ENCODE assay signal across 8 cellular contexts in the genomic region with DNA sequence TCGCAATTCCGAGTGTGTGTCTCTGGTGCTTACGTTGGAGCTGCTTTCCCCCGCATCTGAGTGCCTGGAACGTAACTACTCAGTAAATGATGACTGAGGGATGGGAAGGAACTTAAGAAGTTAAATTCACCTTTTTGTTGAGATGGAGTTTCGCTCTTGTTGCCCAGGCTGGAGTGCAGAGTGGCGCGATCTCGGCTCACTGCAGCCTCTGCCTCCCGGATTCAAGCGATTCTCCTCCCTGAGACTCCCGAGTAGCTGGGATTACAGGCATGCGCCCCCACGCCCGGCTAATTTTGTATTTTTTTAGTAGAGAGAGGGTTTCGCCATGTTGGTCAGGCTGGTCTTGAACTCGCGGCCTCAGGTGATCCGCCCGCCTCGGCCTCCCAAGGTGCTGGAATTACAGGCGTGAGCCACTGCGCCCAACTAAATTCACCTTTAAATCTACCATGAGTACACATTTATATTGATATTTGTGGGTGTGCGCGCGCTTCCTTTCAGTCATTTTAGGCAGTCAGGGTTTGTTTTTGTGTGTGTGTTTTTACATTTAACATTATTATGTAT. TPM values are rescaled to one million over a fixed set of nuclear protein-coding genes. Genes with fewer than 3 reads are reported as not detected.
A peak's percentile ranks its signal among the peaks of the same experiment; 100 is the strongest.
DNase-seq lines count a peak whose midpoint lies in the region; ATAC-seq, FAIRE-seq and TF ChIP-seq lines count a peak whose summit lies in the region.

No MANE protein-coding gene starts in this region.

- TF ChIP-seq RAD21 in K562 (CRISPR knock-in tag; conservative IDR thresholded peaks at IDR 0.05 in 1 of 2, IDR thresholded peaks at IDR 0.05 in 1 of 2), result no peak

- H3K4me1 Mint-ChIP-seq in activated naive CD4-positive, alpha-beta T cell treated with anti-CD3 and anti-CD28 coated beads for 36 hours (ENCODE audit: low read depth), result peaks cover 40% of the 10 kb centered on the region

- H3K27me3 Mint-ChIP-seq in activated naive CD4-positive, alpha-beta T cell treated with anti-CD3 and anti-CD28 coated beads for 36 hours (ENCODE audit: low read depth), result no peaks in the 10 kb centered on the region

- no peak for TF ChIP-seq CTCF in K562 (IDR thresholded peaks at IDR 0.05 in 2 of 3, conservative IDR thresholded peaks at IDR 0.05 in 1 of 3; ENCODE audit: insufficient read depth in 2 of 3, low read depth in 1 of 3, low read length in 3 of 3)
- no peak for TF ChIP-seq CTCF in lung (IDR thresholded peaks at IDR 0.05; ENCODE audit: control extremely low read depth, extremely low read depth)
- TF ChIP-seq CTCF in upper lobe of left lung (IDR thresholded peaks at IDR 0.05), result no peak

- no peaks in the 10 kb centered on the region for H3K9me3 Mint-ChIP-seq in activated naive CD4-positive, alpha-beta T cell treated with anti-CD3 and anti-CD28 coated beads for 36 hours

- intact Hi-C loops in activated naive CD4-positive, alpha-beta T cell treated with anti-CD3 and anti-CD28 coated beads for 36 hours (cut with micrococcal nuclease), result loop anchor here (1.0 to 10.0 kb wide), 6 partner anchors 7 to 168 kb away; a partner anchor contains a TSS
- intact Hi-C loops in K562 (cut with micrococcal nuclease) (no loop called here), head of caudate nucleus (cut with DNase I) (no loop called here)

- H3K36me3 Mint-ChIP-seq in activated naive CD4-positive, alpha-beta T cell treated with anti-CD3 and anti-CD28 coated beads for 36 hours (ENCODE audit: low read depth), result peaks cover 22% of the 10 kb centered on the region

- POLR2A ChIA-PET in K562 (lab: Yijun Ruan, JAX), result interaction anchor here (0.6 to 2.7 kb wide), 18 partner anchors 9 to 226 kb away, joined by 3 to 25 read pairs (median 4); no protein-coding TSS in a partner anchor

- TF ChIP-seq EP300 in K562 (IDR thresholded peaks at IDR 0.05; ENCODE audit: low read length) (no peak), upper lobe of left lung (IDR thresholded peaks at IDR 0.05) (no peak)

- H3K36me3 ChIP-seq in K562 (ENCODE audit: control insufficient read depth, insufficient read depth, low read length) (peaks cover 35% of the 10 kb centered on the region), lung (ENCODE audit: control insufficient read depth in 2 of 2, insufficient read depth in 2 of 2, low read length in 2 of 2) (peaks cover 6 to 9% of the 10 kb centered on the region in 2 donors), upper lobe of left lung (peaks cover 4 to 36% (median 34%) of the 10 kb centered on the region in 4 donors)

- H3K4me1 ChIP-seq in K562 (replicated peaks in 1 of 2; ENCODE audit: control insufficient read depth in 2 of 2, insufficient read depth in 2 of 2, low read length in 2 of 2), result peaks cover 5 to 13% of the 10 kb centered on the region in 2 experiments; a peak in 4 of 5 replicates
- H3K4me1 ChIP-seq in lung (ENCODE audit: control insufficient read depth in 2 of 2, insufficient read depth in 2 of 2, low read length in 2 of 2), result peaks cover 0 to 4% of the 10 kb centered on the region in 2 donors
- peaks cover 10 to 15% (median 12%) of the 10 kb centered on the region in 4 donors for H3K4me1 ChIP-seq in upper lobe of left lung

- peak overlapping the region; percentile 99 for H3K4me2 ChIP-seq in K562 (ENCODE audit: insufficient read depth, low read length)

- ATAC-seq in K562 (peak; percentile 58), lung (ENCODE audit: insufficient read depth, low FRiP score) (no peak), upper lobe of left lung (ENCODE audit: low FRiP score in 2 of 2) (no peak)

- no peak for TF ChIP-seq POLR2A in K562 (conservative IDR thresholded peaks at IDR 0.05)
- TF ChIP-seq POLR2A in upper lobe of left lung (IDR thresholded peaks at IDR 0.05), result no peak

- H3K9ac ChIP-seq in K562 (ENCODE audit: insufficient read depth in 1 of 2, low read depth in 2 of 2, low read length in 2 of 2), result peak overlapping the region; percentile 97

- H2AFZ ChIP-seq in K562 (ENCODE audit: low read depth, low read length), result peak overlapping the region; percentile 95

- H3K27ac ChIP-seq in K562 (ENCODE audit: extremely low read depth, low read depth, low read length), result peak overlapping the region; percentile 92
- peak overlapping the region; percentile 83 to 96 for H3K27ac ChIP-seq in lung (ENCODE audit: low read depth in 1 of 2, low read length in 1 of 2)
- H3K27ac ChIP-seq in upper lobe of left lung, result peak overlapping the region; percentile 86 to 94 (median 93)

- H3K27me3 ChIP-seq in K562 (ENCODE audit: control insufficient read depth in 2 of 2, insufficient read depth in 2 of 2, low read length in 2 of 2), result no peaks in the 10 kb centered on the region
- H3K27me3 ChIP-seq in lung (ENCODE audit: control insufficient read depth, insufficient read depth), result no peaks in the 10 kb centered on the region
- H3K27me3 ChIP-seq in upper lobe of left lung, result no peaks in the 10 kb centered on the region

- H3K4me3 Mint-ChIP-seq in activated naive CD4-positive, alpha-beta T cell treated with anti-CD3 and anti-CD28 coated beads for 36 hours, result peak overlapping the region; percentile 98

- H3K4me3 ChIP-seq in K562, result peak overlapping the region; percentile 77
- H3K4me3 ChIP-seq in lung, result peak overlapping the region; percentile 72
- H3K4me3 ChIP-seq in upper lobe of left lung, result peak overlapping the region; percentile 44 to 79 (median 68)

- H3K9me1 ChIP-seq in K562 (ENCODE audit: control insufficient read depth, insufficient read depth, low read length), result no peaks in the 10 kb centered on the region

- no peak for DNase-seq in activated naive CD4-positive, alpha-beta T cell treated with anti-CD3 and anti-CD28 coated beads for 36 hours
- no peak for DNase-seq in activated naive CD4-positive, alpha-beta T cell treated with Interleukin-2 at 50 U/mL for 16 hours
- DNase-seq in K562 (ENCODE audit: extremely low read depth in 1 of 4, low spot score in 3 of 4), result no peak
- DNase-seq in lung (ENCODE audit: low spot score), result no peak
- DNase-seq in upper lobe of left lung, result peak in 1 of 2 donors; percentile 51
- DNase-seq in stimulated activated CD4-positive, alpha-beta T cell treated with anti-CD3 and anti-CD28 coated beads, Interleukin-4, amount 100 ng/mL, for 24 hours, result no peak
- DNase-seq in NCI-H2029 treated with DMSO at 0.1 percent for 48 hours (lab: John Stamatoyannopoulos, UW), result no peak
- no peak for DNase-seq in head of caudate nucleus

- H4K20me1 ChIP-seq in K562 (replicated peaks; ENCODE audit: control insufficient read depth, insufficient read depth, low read length), result no peaks in the 10 kb centered on the region

- in situ Hi-C loops in K562 (cut with MboI), result no loop called here

- BruUV-seq in K562 (replicated peaks; lab: Mats Ljungman, UMichigan), result no TSS peak

- WGBS in K562 (ENCODE audit: insufficient coverage, low coverage, missing lambda C conversion rate), result 8% methylated on average over 26 of the region's 26 CpGs
- 38% methylated on average over 26 of the region's 26 CpGs for WGBS in lung, 2 donors
- WGBS in upper lobe of left lung, 2 donors, result 41 to 42% methylated on average over 16 to 26 of the region's 26 CpGs

- peaks cover 53% of the 10 kb centered on the region for H3K79me2 ChIP-seq in K562 (ENCODE audit: control insufficient read depth, insufficient read depth, low read length)

- CTCF ChIA-PET in activated naive CD4-positive, alpha-beta T cell treated with anti-CD3 and anti-CD28 coated beads for 36 hours (lab: Charles Lee), result interaction anchor here (1.0 to 1.4 kb wide), 5 partner anchors 51 to 193 kb away, joined by 4 to 10 read pairs (median 4); no protein-coding TSS in a partner anchor
- CTCF ChIA-PET in K562 (lab: Yijun Ruan, JAX; ENCODE audit: low intra/inter-chr PET ratio), result no interaction called here

- H3K27ac Mint-ChIP-seq in activated naive CD4-positive, alpha-beta T cell treated with anti-CD3 and anti-CD28 coated beads for 36 hours, result peak overlapping the region; percentile 98

- H3K9me3 ChIP-seq in K562 (replicated peaks; ENCODE audit: control insufficient read depth, insufficient read depth, low read depth, low read length) (no peaks in the 10 kb centered on the region), lung (ENCODE audit: control insufficient read depth in 2 of 2, insufficient read depth in 1 of 2, low read length in 1 of 2) (no peaks in the 10 kb centered on the region), upper lobe of left lung (no peaks in the 10 kb centered on the region)

- FAIRE-seq in K562 (lab: Jason Lieb, UNC), result peak; percentile 51

RNA-seq across cellular contexts. Expression of a gene that starts 0.9 kb away (rescaled TPM):
- total RNA-seq in activated naive CD4-positive, alpha-beta T cell treated with anti-CD3 and anti-CD28 coated beads for 36 hours, result 100 to 1,000 TPM; 226 TPM
- total RNA-seq in K562 (2011; cell fraction: chromatin; rRNA removed; ENCODE audit: low replicate concordance), result 66.1 and 87.1 TPM in 2 replicates
- total RNA-seq in K562 (2011; cell fraction: nucleolus; rRNA removed), result 111 and 135 TPM in 2 replicates
- total RNA-seq in K562 (2011; cell fraction: nucleoplasm; rRNA removed), result 140 and 150 TPM in 2 replicates
- total RNA-seq in K562 (2014; rRNA removed), result 1,178 and 1,281 TPM in 2 replicates
- 1,116 and 1,227 TPM in 2 replicates for total RNA-seq in K562 (2014; rRNA removed; fragmentation: Illumina TruSeq; extraction: Trizol)
- 976 and 1,027 TPM in 2 replicates for total RNA-seq in K562 (2015; rRNA removed; fragmentation: Illumina TruSeq; extraction: Trizol)
- total RNA-seq in K562 (2021), result 499 and 523 TPM in 2 replicates
- polyA plus RNA-seq in K562 (2011; rRNA removed), result 839 and 1,074 TPM in 2 replicates
- polyA plus RNA-seq in K562 (2011; cell fraction: cytosol; rRNA removed), result 254 and 811 TPM in 2 replicates
- polyA plus RNA-seq in K562 (2011; cell fraction: nucleus; rRNA removed), result 160 and 368 TPM in 2 replicates
- 421 and 1,566 TPM in 2 replicates for polyA plus RNA-seq in K562 (2012)
- polyA plus RNA-seq in K562 (2014; fragmentation: Illumina TruSeq; extraction: Trizol), result 1,614 and 1,625 TPM in 2 replicates
- 1,000 to 10,000 TPM; 2,515 to 2,737 TPM for polyA plus RNA-seq in K562 (2014; fragmentation: Nextera tagmentation; extraction: Ambion mirVana)
- 1,487 and 1,540 TPM in 2 replicates for polyA plus RNA-seq in K562 (2014; rRNA removed)
- polyA minus RNA-seq in K562 (2011; rRNA and poly(A)+ RNA removed), result 775 and 778 TPM in 2 replicates
- polyA minus RNA-seq in K562 (2011; cell fraction: cytosol; rRNA and poly(A)+ RNA removed), result 126 and 154 TPM in 2 replicates
- 43.4 and 90.9 TPM in 2 replicates for polyA minus RNA-seq in K562 (2011; cell fraction: nucleus; rRNA and poly(A)+ RNA removed)
- total RNA-seq in lung, result 100 to 1,000 TPM; 149 to 278 TPM
- 1,000 to 10,000 TPM in 1 of 2 donors, 100 to 1,000 TPM in 1; 431 to 1,134 TPM for polyA plus RNA-seq in lung
- total RNA-seq in upper lobe of left lung, result 100 to 1,000 TPM; 108 to 250 (median 166) TPM

RNA-seq across cellular contexts. Expression of a gene that starts 36.0 kb away (rescaled TPM):
- 10 to 100 TPM; 58.1 to 58.5 TPM for total RNA-seq in activated naive CD4-positive, alpha-beta T cell treated with anti-CD3 and anti-CD28 coated beads for 36 hours
- 26.5 and 51.2 TPM in 2 replicates for total RNA-seq in K562 (2011; cell fraction: chromatin; rRNA removed; ENCODE audit: low replicate concordance)
- 19.3 and 20.1 TPM in 2 replicates for total RNA-seq in K562 (2011; cell fraction: nucleolus; rRNA removed)
- 46.7 and 64.7 TPM in 2 replicates for total RNA-seq in K562 (2011; cell fraction: nucleoplasm; rRNA removed)
- total RNA-seq in K562 (2014; rRNA removed) (68.9 and 72.4 TPM in 2 replicates), K562 (2014; rRNA removed; fragmentation: Illumina TruSeq; extraction: Trizol) (81.7 and 86.5 TPM in 2 replicates), K562 (2015; rRNA removed; fragmentation: Illumina TruSeq; extraction: Trizol) (76.2 and 83.4 TPM in 2 replicates), K562 (2021) (86.0 and 87.8 TPM in 2 replicates), lung (10 to 100 TPM; 30.1 to 42.8 TPM), upper lobe of left lung (10 to 100 TPM; 10.5 to 50.6 (median 37.8) TPM)
- polyA plus RNA-seq in K562 (2011; rRNA removed) (95.0 and 139 TPM in 2 replicates), K562 (2014; fragmentation: Illumina TruSeq; extraction: Trizol) (91.4 and 103 TPM in 2 replicates), K562 (2014; fragmentation: Nextera tagmentation; extraction: Ambion mirVana) (10 to 100 TPM; 11.5 to 17.6 TPM), K562 (2014; rRNA removed) (85.1 and 87.2 TPM in 2 replicates), lung (10 to 100 TPM; 14.6 to 33.2 TPM)
- polyA plus RNA-seq in K562 (2011; cell fraction: cytosol; rRNA removed), result 53.8 and 59.9 TPM in 2 replicates
- 18.7 and 19.1 TPM in 2 replicates for polyA plus RNA-seq in K562 (2011; cell fraction: nucleus; rRNA removed)
- polyA plus RNA-seq in K562 (2012), result 69.5 and 81.6 TPM in 2 replicates
- polyA minus RNA-seq in K562 (2011; rRNA and poly(A)+ RNA removed), result 81.6 and 94.1 TPM in 2 replicates
- 33.5 and 47.6 TPM in 2 replicates for polyA minus RNA-seq in K562 (2011; cell fraction: cytosol; rRNA and poly(A)+ RNA removed)
- polyA minus RNA-seq in K562 (2011; cell fraction: nucleus; rRNA and poly(A)+ RNA removed), result 10.1 and 12.8 TPM in 2 replicates
